Comparison of ENCODE assay signal across 2 cellular contexts in genomic region chr9:134344821-134345310, GRCh38.
TF ChIP-seq lines count a peak whose summit lies in the region.

No MANE protein-coding gene starts in this region.

TF ChIP-seq in liver, 16 proteins besides CTCF, POLR2A, EP300 and RAD21:
- TF ChIP-seq GABPA (IDR thresholded peaks at IDR 0.05 in 1 of 2, conservative IDR thresholded peaks at IDR 0.05 in 1 of 2) (no peak), TAF1 (conservative IDR thresholded peaks at IDR 0.05) (no peak), RXRA (IDR thresholded peaks at IDR 0.05) (no peak), NR2F2 (IDR thresholded peaks at IDR 0.05) (no peak), ATF3 (IDR thresholded peaks at IDR 0.05) (no peak), SP1 (IDR thresholded peaks at IDR 0.05) (no peak), FOXA2 (IDR thresholded peaks at IDR 0.05) (no peak), HNF4G (IDR thresholded peaks at IDR 0.05) (no peak), ZBTB33 (IDR thresholded peaks at IDR 0.05) (no peak), EGR1 (IDR thresholded peaks at IDR 0.05; ENCODE audit: low read depth in 2 of 2) (no peak), HNF4A (conservative IDR thresholded peaks at IDR 0.05) (no peak), FOXA1 (IDR thresholded peaks at IDR 0.05) (no peak)
- TF ChIP-seq, protein P1, sequence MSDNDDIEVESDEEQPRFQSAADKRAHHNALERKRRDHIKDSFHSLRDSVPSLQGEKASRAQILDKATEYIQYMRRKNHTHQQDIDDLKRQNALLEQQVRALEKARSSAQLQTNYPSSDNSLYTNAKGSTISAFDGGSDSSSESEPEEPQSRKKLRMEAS (IDR thresholded peaks at IDR 0.05) = no peak
- TF ChIP-seq, protein P2, sequence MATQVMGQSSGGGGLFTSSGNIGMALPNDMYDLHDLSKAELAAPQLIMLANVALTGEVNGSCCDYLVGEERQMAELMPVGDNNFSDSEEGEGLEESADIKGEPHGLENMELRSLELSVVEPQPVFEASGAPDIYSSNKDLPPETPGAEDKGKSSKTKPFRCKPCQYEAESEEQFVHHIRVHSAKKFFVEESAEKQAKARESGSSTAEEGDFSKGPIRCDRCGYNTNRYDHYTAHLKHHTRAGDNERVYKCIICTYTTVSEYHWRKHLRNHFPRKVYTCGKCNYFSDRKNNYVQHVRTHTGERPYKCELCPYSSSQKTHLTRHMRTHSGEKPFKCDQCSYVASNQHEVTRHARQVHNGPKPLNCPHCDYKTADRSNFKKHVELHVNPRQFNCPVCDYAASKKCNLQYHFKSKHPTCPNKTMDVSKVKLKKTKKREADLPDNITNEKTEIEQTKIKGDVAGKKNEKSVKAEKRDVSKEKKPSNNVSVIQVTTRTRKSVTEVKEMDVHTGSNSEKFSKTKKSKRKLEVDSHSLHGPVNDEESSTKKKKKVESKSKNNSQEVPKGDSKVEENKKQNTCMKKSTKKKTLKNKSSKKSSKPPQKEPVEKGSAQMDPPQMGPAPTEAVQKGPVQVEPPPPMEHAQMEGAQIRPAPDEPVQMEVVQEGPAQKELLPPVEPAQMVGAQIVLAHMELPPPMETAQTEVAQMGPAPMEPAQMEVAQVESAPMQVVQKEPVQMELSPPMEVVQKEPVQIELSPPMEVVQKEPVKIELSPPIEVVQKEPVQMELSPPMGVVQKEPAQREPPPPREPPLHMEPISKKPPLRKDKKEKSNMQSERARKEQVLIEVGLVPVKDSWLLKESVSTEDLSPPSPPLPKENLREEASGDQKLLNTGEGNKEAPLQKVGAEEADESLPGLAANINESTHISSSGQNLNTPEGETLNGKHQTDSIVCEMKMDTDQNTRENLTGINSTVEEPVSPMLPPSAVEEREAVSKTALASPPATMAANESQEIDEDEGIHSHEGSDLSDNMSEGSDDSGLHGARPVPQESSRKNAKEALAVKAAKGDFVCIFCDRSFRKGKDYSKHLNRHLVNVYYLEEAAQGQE (IDR thresholded peaks at IDR 0.05) = no peak
TF ChIP-seq in liver: peak in this region for 0.

TF ChIP-seq in HepG2, 621 proteins besides CTCF, POLR2A, EP300 and RAD21:
- TF ChIP-seq FOSL2 (CRISPR knock-in tag; IDR thresholded peaks at IDR 0.05) = no peak
